In the genomic region with DNA sequence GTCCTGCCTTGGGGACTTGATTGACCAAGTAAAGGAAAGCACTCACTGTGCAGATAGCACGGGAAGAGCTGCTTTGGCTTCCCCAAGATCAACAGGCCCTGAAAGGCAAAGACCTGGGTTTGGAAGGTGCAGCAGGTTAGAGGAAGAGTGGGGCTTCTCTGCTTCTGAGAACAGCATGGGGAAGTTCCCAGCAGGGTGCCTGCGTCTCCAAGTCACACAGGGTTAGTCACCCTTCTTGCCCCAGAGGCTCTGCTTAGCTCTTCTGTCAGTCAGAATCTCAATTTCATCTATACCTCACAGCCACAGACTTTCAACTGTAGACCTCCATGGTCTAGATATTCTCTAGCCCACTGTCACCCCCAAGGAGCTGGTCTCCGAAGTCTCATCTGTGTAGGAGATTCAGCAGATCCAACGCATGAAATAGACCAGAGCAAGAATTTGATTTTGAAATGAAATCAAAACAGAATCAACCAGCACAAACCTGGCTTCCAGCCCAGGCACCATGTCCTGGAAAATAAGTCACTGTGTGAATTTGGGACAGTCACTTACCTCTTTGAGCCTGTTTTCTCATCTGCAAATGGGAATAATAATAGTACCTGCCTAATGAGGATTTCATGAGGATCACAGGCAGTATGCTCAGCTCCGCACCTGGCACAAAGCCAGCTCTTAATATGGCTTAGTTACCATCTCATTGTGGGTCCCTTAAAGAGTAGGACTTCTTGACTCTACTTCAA, we compare ENCODE assay signal across 11 cellular contexts.
DNase-seq lines count a peak whose midpoint lies in the region; ATAC-seq lines count a peak whose summit lies in the region.
"Had no signal": no experiment of that assay in that cellular context is flagged by ENCODE, and none has a peak within 500 bp of the region (broad histone marks: within the 10 kb centered on the region; RNA-seq: fewer than 3 reads in every experiment).

No MANE protein-coding gene starts in this region.

- ATAC-seq in activated T-cell treated with anti-CD3 and anti-CD28 coated beads, Interleukin-2, amount 50 U/mL, for 4 hours = peak; percentile 96 to 98
- ATAC-seq in stimulated activated effector memory CD8-positive, alpha-beta T cell treated with anti-CD3 and anti-CD28 coated beads, Interleukin-12 subunit alpha, Interleukin-12 subunit beta, amount 100 ng/mL, for 72 hours = peak; percentile 92
- no peak for ATAC-seq in HG03108 (IDR thresholded peaks at IDR 0.05; ENCODE audit: unreplicated experiment)
- no peak for ATAC-seq in left lobe of liver
- ATAC-seq in HG03469 (IDR thresholded peaks at IDR 0.05; ENCODE audit: unreplicated experiment) = no peak
- ATAC-seq: left ventricle myocardium superior had no signal

- peaks cover 5% of the 10 kb centered on the region for H3K9me3 Mint-ChIP-seq in activated T-cell treated with anti-CD3 and anti-CD28 coated beads, Interleukin-2, amount 50 U/mL, for 4 hours
- H3K9me3 Mint-ChIP-seq in stimulated activated effector memory CD8-positive, alpha-beta T cell treated with anti-CD3 and anti-CD28 coated beads, Interleukin-12 subunit alpha, Interleukin-12 subunit beta, amount 100 ng/mL, for 72 hours = no peaks in the 10 kb centered on the region

- H3K27me3 Mint-ChIP-seq in activated T-cell treated with anti-CD3 and anti-CD28 coated beads, Interleukin-2, amount 50 U/mL, for 4 hours (ENCODE audit: low read depth) = peaks cover 14% of the 10 kb centered on the region

- peak; percentile 68 for DNase-seq in activated effector memory CD4-positive, alpha-beta T cell treated with anti-CD3 and anti-CD28 coated beads, Interleukin-2, amount 50 U/mL, for 16 hours
- no peak for DNase-seq in activated effector memory CD4-positive, alpha-beta T cell treated with Interleukin-2 at 50 U/mL for 16 hours
- DNase-seq in MV-4-11 (lab: John Stamatoyannopoulos, UW) = peak; percentile 76
- DNase-seq in activated T-cell treated with anti-CD3 and anti-CD28 coated beads, Interleukin-2, amount 50 U/mL, for 4 hours = no peak
- no peak for DNase-seq in stimulated activated effector memory CD8-positive, alpha-beta T cell treated with anti-CD3 and anti-CD28 coated beads, Interleukin-12 subunit alpha, Interleukin-12 subunit beta, amount 100 ng/mL, for 72 hours (ENCODE audit: low spot score in 2 of 2)
- no peak for DNase-seq in left lobe of liver (ENCODE audit: low spot score)
- DNase-seq: head of caudate nucleus, left ventricle myocardium superior, NCI-H526 had no signal

- no peaks in the 10 kb centered on the region for H3K36me3 Mint-ChIP-seq in activated T-cell treated with anti-CD3 and anti-CD28 coated beads, Interleukin-2, amount 50 U/mL, for 4 hours (ENCODE audit: insufficient read depth)
- no peaks in the 10 kb centered on the region for H3K36me3 Mint-ChIP-seq in stimulated activated effector memory CD8-positive, alpha-beta T cell treated with anti-CD3 and anti-CD28 coated beads, Interleukin-12 subunit alpha, Interleukin-12 subunit beta, amount 100 ng/mL, for 72 hours

- no peak overlapping the region for H3K27ac Mint-ChIP-seq in stimulated activated effector memory CD8-positive, alpha-beta T cell treated with anti-CD3 and anti-CD28 coated beads, Interleukin-12 subunit alpha, Interleukin-12 subunit beta, amount 100 ng/mL, for 72 hours

- peaks cover 9% of the 10 kb centered on the region for H3K4me1 Mint-ChIP-seq in activated T-cell treated with anti-CD3 and anti-CD28 coated beads, Interleukin-2, amount 50 U/mL, for 4 hours (ENCODE audit: low read depth)
- H3K4me1 Mint-ChIP-seq in stimulated activated effector memory CD8-positive, alpha-beta T cell treated with anti-CD3 and anti-CD28 coated beads, Interleukin-12 subunit alpha, Interleukin-12 subunit beta, amount 100 ng/mL, for 72 hours = peaks cover 13% of the 10 kb centered on the region

- no peak overlapping the region for H3K4me3 Mint-ChIP-seq in activated T-cell treated with anti-CD3 and anti-CD28 coated beads, Interleukin-2, amount 50 U/mL, for 4 hours
- H3K4me3 Mint-ChIP-seq in stimulated activated effector memory CD8-positive, alpha-beta T cell treated with anti-CD3 and anti-CD28 coated beads, Interleukin-12 subunit alpha, Interleukin-12 subunit beta, amount 100 ng/mL, for 72 hours = no peak overlapping the region

Comparison
In these comparisons a context has a peak if more than half of its experiments do, and no peak if none do; other contexts are left out.
1. DNase-seq: peak in activated effector memory CD4-positive, alpha-beta T cell treated with anti-CD3 and anti-CD28 coated beads, Interleukin-2, amount 50 U/mL, for 16 hours (single experiment) and MV-4-11 (single experiment); none in activated effector memory CD4-positive, alpha-beta T cell treated with Interleukin-2 at 50 U/mL for 16 hours (single experiment), activated T-cell treated with anti-CD3 and anti-CD28 coated beads, Interleukin-2, amount 50 U/mL, for 4 hours (single experiment), stimulated activated effector memory CD8-positive, alpha-beta T cell treated with anti-CD3 and anti-CD28 coated beads, Interleukin-12 subunit alpha, Interleukin-12 subunit beta, amount 100 ng/mL, for 72 hours (0 of 2) and left lobe of liver (single experiment).
2. ATAC-seq: peak in activated T-cell treated with anti-CD3 and anti-CD28 coated beads, Interleukin-2, amount 50 U/mL, for 4 hours (2 of 2) and stimulated activated effector memory CD8-positive, alpha-beta T cell treated with anti-CD3 and anti-CD28 coated beads, Interleukin-12 subunit alpha, Interleukin-12 subunit beta, amount 100 ng/mL, for 72 hours (single experiment); none in HG03108 (single experiment), left lobe of liver (single experiment) and HG03469 (single experiment).